In the genomic region with DNA sequence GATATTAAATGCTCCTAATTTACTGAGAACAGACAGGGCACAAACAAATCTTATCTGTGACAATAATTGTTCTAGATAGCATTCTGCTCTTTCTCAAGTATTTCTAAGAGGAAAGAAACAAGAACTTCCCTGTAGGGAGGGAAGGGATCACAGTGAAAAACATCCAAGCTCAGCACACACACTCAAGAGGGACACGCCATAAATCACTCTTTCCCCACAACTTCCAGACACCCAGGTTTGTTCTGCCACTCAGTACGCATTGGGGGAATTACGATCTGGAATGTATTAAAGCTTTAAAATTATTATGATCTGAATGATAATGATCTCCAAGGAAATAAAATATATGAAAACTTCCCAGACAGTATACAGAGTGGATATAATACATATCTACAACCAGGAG, we compare ENCODE assay signal across 26 cellular contexts.
"Had no signal": no experiment of that assay in that cellular context is flagged by ENCODE, and none has a peak within 500 bp of the region (broad histone marks: within the 10 kb centered on the region; RNA-seq: fewer than 3 reads in every experiment).

No MANE protein-coding gene starts in this region.

- H2AFZ ChIP-seq: neural progenitor cell had no signal

- H3K4me3 ChIP-seq: left ventricle myocardium inferior, lung, neural progenitor cell, ovary, skin epidermis, stomach, thoracic aorta, tibial artery, upper lobe of right lung had no signal

- ATAC-seq: left colon; natural killer cell; sciatic nerve; stimulated activated naive B cell treated with anti-CD40 and anti-IgM and Interleukin-4, amounts not matched to agents 10 μg/mL and 1 μg/mL and 100 μg/mL, for 72 hours; stimulated activated naive CD8-positive, alpha-beta T cell treated with anti-CD3 and anti-CD28 coated beads, Interleukin-15, Interleukin-2, amounts not matched to agents 100 U/mL and 50 U/mL, for 24 hours had no signal

- H3K36me3 ChIP-seq: neural progenitor cell, ovary, thoracic aorta, upper lobe of right lung had no signal

- H3K27me3 ChIP-seq: neural progenitor cell, ovary, stomach, tibial artery, upper lobe of right lung had no signal

- H3K4me1 ChIP-seq: left ventricle myocardium inferior, stomach, tibial artery had no signal

- H3K27ac ChIP-seq: left ventricle myocardium inferior, neural progenitor cell, ovary, skin epidermis, stomach, thoracic aorta, tibial artery had no signal

- H3K4me2 ChIP-seq: neural progenitor cell had no signal

- DNase-seq: hypothalamus; immature natural killer cell; kidney; left colon; left ventricle myocardium inferior; mesendoderm; naive B cell; natural killer cell; nephron progenitor cell; ovary; retina; stimulated activated CD4-positive, alpha-beta T cell treated with anti-CD3 and anti-CD28 coated beads, Interleukin-12 subunit alpha, Interleukin-12 subunit beta, amount 100 ng/mL, for 4 hours; stimulated activated CD4-positive, alpha-beta T cell treated with anti-CD3 and anti-CD28 coated beads, Interleukin-15, amount 100 ng/mL, for 24 hours; stimulated activated CD4-positive, alpha-beta T cell treated with anti-CD3 and anti-CD28 coated beads, Interleukin-2, amount 100 ng/mL, for 24 hours; stimulated activated CD4-positive, alpha-beta T cell treated with anti-CD3 and anti-CD28 coated beads, Interleukin-4, amount 100 ng/mL, for 1 hour; stimulated activated naive B cell treated with anti-CD40 and anti-IgM and Interleukin-4, amounts not matched to agents 10 μg/mL and 1 μg/mL and 100 μg/mL, for 72 hours; stimulated activated naive CD8-positive, alpha-beta T cell treated with anti-CD3 and anti-CD28 coated beads, Interleukin-15, Interleukin-2, amounts not matched to agents 100 U/mL and 50 U/mL, for 24 hours; stomach; tibial artery; trophoblast cell; upper lobe of right lung had no signal

- H3K9ac ChIP-seq: neural progenitor cell had no signal

- H3K9me3 ChIP-seq: left ventricle myocardium inferior, ovary, stomach, thoracic aorta, tibial artery, upper lobe of right lung had no signal
